16 cellular contexts compared by ENCODE assay signal in genomic region chr2:8002765-8003393, GRCh38.
DNase-seq lines count a peak whose midpoint lies in the region; ATAC-seq and TF ChIP-seq lines count a peak whose summit lies in the region.
"Had no signal": no experiment of that assay in that cellular context is flagged by ENCODE, and none has a peak within 500 bp of the region (broad histone marks: within the 10 kb centered on the region; RNA-seq: fewer than 3 reads in every experiment).

No MANE protein-coding gene starts in this region.

- H3K4me1 ChIP-seq in BLaER1 (peaks cover 64% of the 10 kb centered on the region), osteoblast (ENCODE audit: insufficient read depth, low read length) (peaks cover 28% of the 10 kb centered on the region), esophagus squamous epithelium (peaks cover 0 to 14% (median 0%) of the 10 kb centered on the region in 3 donors)

- H2AFZ ChIP-seq in osteoblast (ENCODE audit: low read length) = no peak overlapping the region

- H3K9ac ChIP-seq in BLaER1 = peak overlapping the region; percentile 70; the same call in 1 of the 2 replicates

- ATAC-seq in GM18511 (IDR thresholded peaks at IDR 0.05; ENCODE audit: unreplicated experiment) (peak; percentile 64), WTC11 (no peak), GM18502 (IDR thresholded peaks at IDR 0.05; ENCODE audit: poor library complexity, unreplicated experiment) (no peak)
- ATAC-seq: body of pancreas; CD8-positive, alpha-beta T cell; stimulated activated naive CD8-positive, alpha-beta T cell treated with anti-CD3 and anti-CD28 coated beads, Interleukin-15, Interleukin-2, amounts not matched to agents 100 U/mL and 50 U/mL, for 24 hours had no signal

- H3K9me3 ChIP-seq in BLaER1 = no peaks in the 10 kb centered on the region
- H3K9me3 ChIP-seq in osteoblast (ENCODE audit: low read depth, low read length) = no peaks in the 10 kb centered on the region
- no peaks in the 10 kb centered on the region for H3K9me3 ChIP-seq in esophagus squamous epithelium
- H3K9me3 ChIP-seq: body of pancreas, SJCRH30 had no signal

- peaks cover 7% of the 10 kb centered on the region for H3K9me3 Mint-ChIP-seq in WTC11
- H3K9me3 Mint-ChIP-seq: CD8-positive, alpha-beta T cell had no signal

- no peaks in the 10 kb centered on the region for H3K79me2 ChIP-seq in osteoblast (ENCODE audit: insufficient read depth, low read length)

- peaks cover 2% of the 10 kb centered on the region; the same call in 1 of the 2 replicates for H3K36me3 Mint-ChIP-seq in WTC11
- H3K36me3 Mint-ChIP-seq: CD8-positive, alpha-beta T cell had no signal

- peaks cover 26% of the 10 kb centered on the region for H3K4me1 Mint-ChIP-seq in WTC11

- intact Hi-C loops in esophagus squamous epithelium (cut with DNase I) = no loop called here

- H3K36me3 ChIP-seq in BLaER1 (no peaks in the 10 kb centered on the region), osteoblast (ENCODE audit: insufficient read depth, low read length) (no peaks in the 10 kb centered on the region), esophagus squamous epithelium (no peaks in the 10 kb centered on the region)
- H3K36me3 ChIP-seq: SJCRH30 had no signal

- CTCF ChIA-PET in WTC11 (lab: Charles Lee) = no interaction called here

- no peak for TF ChIP-seq POLR2A in esophagus squamous epithelium (IDR thresholded peaks at IDR 0.05)

- DNase-seq in astrocyte of the spinal cord (ENCODE audit: low read depth, low spot score) (peak; percentile 9), osteoblast (ENCODE audit: insufficient read length, low spot score, missing footprints) (no peak), esophagus squamous epithelium (lab: John Stamatoyannopoulos, UW) (no peak), WTC11 (ENCODE audit: low spot score) (no peak), NCI-H446 (lab: John Stamatoyannopoulos, UW) (no peak)
- DNase-seq: activated CD4-positive, alpha-beta T cell treated with anti-CD3 and anti-CD28 coated beads for 1 hour; activated naive CD4-positive, alpha-beta T cell treated with Interleukin-2 at 50 U/mL for 16 hours; CD8-positive, alpha-beta T cell; dermis blood vessel endothelial cell; DMS79; SJCRH30; stimulated activated naive CD8-positive, alpha-beta T cell treated with anti-CD3 and anti-CD28 coated beads, Interleukin-15, Interleukin-2, amounts not matched to agents 100 U/mL and 50 U/mL, for 24 hours had no signal

- H3K27ac ChIP-seq in BLaER1 (peak overlapping the region; percentile 73), osteoblast (ENCODE audit: low read depth, low read length) (peak overlapping the region; percentile 94), esophagus squamous epithelium (no peak overlapping the region)
- H3K27ac ChIP-seq: body of pancreas, SJCRH30 had no signal

- TF ChIP-seq CTCF in astrocyte of the spinal cord (IDR thresholded peaks at IDR 0.05; ENCODE audit: low read depth, low read length) (no peak), osteoblast (IDR thresholded peaks at IDR 0.05; ENCODE audit: extremely low read depth, low read depth, low read length) (no peak), esophagus squamous epithelium (IDR thresholded peaks at IDR 0.05) (no peak), WTC11 (IDR thresholded peaks at IDR 0.05) (no peak)

- no peaks in the 10 kb centered on the region for H3K27me3 Mint-ChIP-seq in WTC11 (ENCODE audit: low read depth)

- H4K20me1 ChIP-seq in BLaER1 = no peaks in the 10 kb centered on the region
- H4K20me1 ChIP-seq in osteoblast (ENCODE audit: insufficient read depth, low read length) = no peaks in the 10 kb centered on the region

- no peak overlapping the region for H3K4me3 Mint-ChIP-seq in WTC11
- H3K4me3 Mint-ChIP-seq: CD8-positive, alpha-beta T cell had no signal

- H3K27ac Mint-ChIP-seq in WTC11 = no peak overlapping the region
- H3K27ac Mint-ChIP-seq: CD8-positive, alpha-beta T cell had no signal

- H3K27me3 ChIP-seq in BLaER1 (no peaks in the 10 kb centered on the region), osteoblast (ENCODE audit: insufficient read depth, low read length) (no peaks in the 10 kb centered on the region), esophagus squamous epithelium (no peaks in the 10 kb centered on the region)
- H3K27me3 ChIP-seq: body of pancreas had no signal

- H3K4me2 ChIP-seq in BLaER1 (peak overlapping the region; percentile 86), osteoblast (ENCODE audit: insufficient read depth, low read length) (peak overlapping the region; percentile 93)

- 93 to 94% methylated on average over 8 of the region's 8 CpGs for WGBS in esophagus squamous epithelium, 2 donors

- H3K4me3 ChIP-seq in BLaER1 (peak overlapping the region; percentile 47; the same call in 1 of the 2 replicates), astrocyte of the spinal cord (ENCODE audit: low read depth, low read length) (no peak overlapping the region), osteoblast (ENCODE audit: insufficient read depth, low read length) (no peak overlapping the region), esophagus squamous epithelium (no peak overlapping the region)
- H3K4me3 ChIP-seq: body of pancreas, SJCRH30 had no signal

- POLR2A ChIA-PET in WTC11 (lab: Charles Lee) = no interaction called here

- in situ Hi-C loops in astrocyte of the spinal cord (cut with HindIII; ENCODE audit: low sequenced_read_pairs) = no loop called here

TF ChIP-seq in WTC11, 78 proteins besides CTCF, POLR2A, EP300 and RAD21:
- TF ChIP-seq ZNF423 (CRISPR knock-in tag; IDR thresholded peaks at IDR 0.05) = no peak
- no peak for TF ChIP-seq FOXP1 (CRISPR knock-in tag; IDR thresholded peaks at IDR 0.05; ENCODE audit: borderline replicate concordance)
- no peak for TF ChIP-seq SMAD4 (CRISPR knock-in tag; IDR thresholded peaks at IDR 0.05)
- no peak for TF ChIP-seq USF2 (CRISPR knock-in tag; IDR thresholded peaks at IDR 0.05)
- TF ChIP-seq TCF7 (CRISPR knock-in tag; IDR thresholded peaks at IDR 0.05; ENCODE audit: low read depth) = no peak
- TF ChIP-seq ATF1 (CRISPR knock-in tag; IDR thresholded peaks at IDR 0.05) = no peak
- no peak for TF ChIP-seq ZBTB21 (CRISPR knock-in tag; IDR thresholded peaks at IDR 0.05; ENCODE audit: borderline replicate concordance)
- TF ChIP-seq MXD4 (CRISPR knock-in tag; IDR thresholded peaks at IDR 0.05; ENCODE audit: borderline replicate concordance) = no peak
- no peak for TF ChIP-seq ZNF263 (CRISPR knock-in tag; IDR thresholded peaks at IDR 0.05; ENCODE audit: low read depth)
- TF ChIP-seq ARID4B (CRISPR knock-in tag; IDR thresholded peaks at IDR 0.05; ENCODE audit: borderline replicate concordance) = no peak
- no peak for TF ChIP-seq PRRX2 (CRISPR knock-in tag; IDR thresholded peaks at IDR 0.05)
- TF ChIP-seq ATF3 (CRISPR knock-in tag; conservative IDR thresholded peaks at IDR 0.05) = no peak
- TF ChIP-seq ELF4 (CRISPR knock-in tag; IDR thresholded peaks at IDR 0.05; ENCODE audit: low read depth) = no peak

Comparison
In these comparisons a context has a peak if more than half of its experiments do, and no peak if none do; other contexts are left out.
1. H3K27ac ChIP-seq: peak in BLaER1 (single experiment) and osteoblast (single experiment); none in esophagus squamous epithelium (0 of 4).